In genomic region chr6:79536969-79537747, GRCh38 we compare ENCODE assay signal across 8 cellular contexts. TPM values are rescaled to one million over a fixed set of nuclear protein-coding genes. Genes with fewer than 3 reads are reported as not detected.
A peak's percentile ranks its signal among the peaks of the same experiment; 100 is the strongest.
DNase-seq lines count a peak whose midpoint lies in the region; ATAC-seq and TF ChIP-seq lines count a peak whose summit lies in the region.

TSS of gene LCA5 (minus strand) at chr6:79537430. CDS start at chr6:79518894, 18,536 bp downstream.

- H4K20me1 ChIP-seq in GM23248 (ENCODE audit: insufficient read depth) = no peaks in the 10 kb centered on the region

- peaks cover 8% of the 10 kb centered on the region for H3K4me1 Mint-ChIP-seq in neural crest cell
- no peaks in the 10 kb centered on the region for H3K4me1 Mint-ChIP-seq in stimulated activated naive CD8-positive, alpha-beta T cell treated with anti-CD3 and anti-CD28 coated beads, Interleukin-15, amount 100 ng/mL, for 72 hours

- in situ Hi-C loops in GM23248 (cut with MboI) = no loop called here

- POLR2A ChIA-PET in RWPE1 (lab: Yijun Ruan, JAX; ENCODE audit: low non-redundant PET) = no interaction called here

- peak; percentile 99 for ATAC-seq in stimulated activated naive CD8-positive, alpha-beta T cell treated with anti-CD3 and anti-CD28 coated beads, Interleukin-15, amount 100 ng/mL, for 72 hours

- H3K9ac ChIP-seq in GM23248 = peak within 1 kb of the TSS; percentile 95

- H3K9me2 ChIP-seq in GM23248 (ENCODE audit: insufficient read depth) = no peaks in the 10 kb centered on the region

- H3K27ac ChIP-seq in GM23248 (peak within 1 kb of the TSS; percentile 92), RWPE1 (peak within 1 kb of the TSS; percentile 76)

- H3K9me3 ChIP-seq in GM23248 (ENCODE audit: low read depth) = no peaks in the 10 kb centered on the region

- WGBS in GM23248 (ENCODE audit: low coverage in 1 of 2, low lambda C conversion rate in 2 of 2, missing lambda C conversion rate in 2 of 2), 2 experiments = 0 to 1% methylated on average over 54 to 55 of the region's 55 CpGs

- H3K27me3 ChIP-seq in GM23248 (replicated peaks; ENCODE audit: insufficient read depth) = no peaks in the 10 kb centered on the region

- TF ChIP-seq CTCF in RWPE1 (conservative IDR thresholded peaks at IDR 0.05; ENCODE audit: low read depth) = no peak
- no peak for TF ChIP-seq CTCF in neural crest cell (conservative IDR thresholded peaks at IDR 0.05)

- peak within 1 kb of the TSS; percentile 96 for H3K4me3 ChIP-seq in GM23248

- no peak within 1 kb of the TSS for H3K27ac Mint-ChIP-seq in neural crest cell (ENCODE audit: unreplicated experiment)
- no peak within 1 kb of the TSS for H3K27ac Mint-ChIP-seq in stimulated activated naive CD8-positive, alpha-beta T cell treated with anti-CD3 and anti-CD28 coated beads, Interleukin-15, amount 100 ng/mL, for 72 hours

- H3K79me2 ChIP-seq in GM23248 (ENCODE audit: insufficient read depth) = peaks cover 35% of the 10 kb centered on the region

- H2AFZ ChIP-seq in GM23248 = peak within 1 kb of the TSS; percentile 97

- H3K27me3 Mint-ChIP-seq in neural crest cell (ENCODE audit: low read depth) = no peaks in the 10 kb centered on the region
- H3K27me3 Mint-ChIP-seq in stimulated activated naive CD8-positive, alpha-beta T cell treated with anti-CD3 and anti-CD28 coated beads, Interleukin-15, amount 100 ng/mL, for 72 hours = peaks cover 19% of the 10 kb centered on the region

- no peaks in the 10 kb centered on the region for H3K36me3 Mint-ChIP-seq in neural crest cell (ENCODE audit: low read depth)

- H3F3A ChIP-seq in GM23248 (ENCODE audit: insufficient read depth) = no peaks in the 10 kb centered on the region

- H3K9me3 Mint-ChIP-seq in neural crest cell = no peaks in the 10 kb centered on the region
- H3K9me3 Mint-ChIP-seq in stimulated activated naive CD8-positive, alpha-beta T cell treated with anti-CD3 and anti-CD28 coated beads, Interleukin-15, amount 100 ng/mL, for 72 hours = no peaks in the 10 kb centered on the region

- peak within 1 kb of the TSS; percentile 99 for H3K4me2 ChIP-seq in GM23248 (ENCODE audit: unreplicated experiment)

- H3K4me3 Mint-ChIP-seq in neural crest cell = no peak within 1 kb of the TSS
- H3K4me3 Mint-ChIP-seq in stimulated activated naive CD8-positive, alpha-beta T cell treated with anti-CD3 and anti-CD28 coated beads, Interleukin-15, amount 100 ng/mL, for 72 hours = no peak within 1 kb of the TSS

- peaks cover 5% of the 10 kb centered on the region for H3K4me1 ChIP-seq in GM23248 (ENCODE audit: insufficient read depth)

- DNase-seq in ELF-1 (ENCODE audit: low read depth, low spot score) (peak; percentile 99), GM23248 (peak; percentile 99), Kasumi-1 (lab: John Stamatoyannopoulos, UW) (peak; percentile 97 to 98), RWPE1 (ENCODE audit: low spot score) (peak; percentile 96), foreskin melanocyte (peak; percentile 95), neural crest cell (ENCODE audit: low read depth, low spot score) (peak; percentile 82)
- peak; percentile 69 for DNase-seq in activated gamma-delta T cell treated with anti-CD3 and anti-CD28 coated beads, Interleukin-2, amount 50 U/mL, for 16 hours (ENCODE audit: low read depth)
- DNase-seq in stimulated activated naive CD8-positive, alpha-beta T cell treated with anti-CD3 and anti-CD28 coated beads, Interleukin-15, amount 100 ng/mL, for 72 hours = peak; percentile 86 to 90

- no peaks in the 10 kb centered on the region for H3K36me3 ChIP-seq in GM23248 (ENCODE audit: low read depth)

- CTCF ChIA-PET in RWPE1 (lab: Yijun Ruan, JAX) = interaction anchor here (0.6 kb wide), 2 partner anchors 94 to 249 kb away, joined by 3 read pairs; partner anchors contain the start of gene SH3BGRL2

RNA-seq across cellular contexts. Expression of gene LCA5, which starts in this region (rescaled TPM):
- total RNA-seq in GM23248 (2014; rRNA removed; shearing (Covaris generic)) = 2.7 and 4.2 TPM in 2 replicates
- 3.6 and 4.0 TPM in 2 replicates for polyA plus RNA-seq in GM23248 (2016; fragmentation: Nextera tagmentation; extraction: Ambion mirVana)
- total RNA-seq in neural crest cell = 4.6 and 4.7 TPM in 2 replicates

Comparison
In these comparisons a context has a peak if more than half of its experiments do, and no peak if none do; other contexts are left out.
1. Peak in every context shown above with its lines: DNase-seq, ATAC-seq, H3K4me3 ChIP-seq and H3K27ac ChIP-seq.